1 cellular context compared by ENCODE assay signal in genomic region chr16:57802635-57803412, GRCh38.
A peak's percentile ranks its signal among the peaks of the same experiment; 100 is the strongest.
TF ChIP-seq lines count a peak whose summit lies in the region.

No MANE protein-coding gene starts in this region.

TF ChIP-seq in HepG2, 621 proteins besides CTCF, POLR2A, EP300 and RAD21 (continued from another document and continues in another):
- TF ChIP-seq NCOA2 (CRISPR knock-in tag; IDR thresholded peaks at IDR 0.05) (peak; percentile 12; the same call in 1 of the 2 replicates), NR2F1 (CRISPR knock-in tag; IDR thresholded peaks at IDR 0.05) (no peak; a peak in 1 of 4 replicates), TOPORS (CRISPR knock-in tag; IDR thresholded peaks at IDR 0.05) (peak; percentile 95), PREB (CRISPR knock-in tag; IDR thresholded peaks at IDR 0.05) (no peak), ZBTB25 (CRISPR knock-in tag; IDR thresholded peaks at IDR 0.05) (no peak; the same call in 1 of the 2 replicates), ZMYM3 (CRISPR knock-in tag; IDR thresholded peaks at IDR 0.05) (peak; percentile 41), ZNF382 (CRISPR knock-in tag; IDR thresholded peaks at IDR 0.05; ENCODE audit: borderline replicate concordance) (no peak), KLF16 (CRISPR knock-in tag; IDR thresholded peaks at IDR 0.05) (peak in 1 of 2 experiments; percentile 64; a peak in 1 of 4 replicates), HBP1 (CRISPR knock-in tag; IDR thresholded peaks at IDR 0.05; ENCODE audit: low read depth) (peak; percentile 49; the same call in 1 of the 2 replicates), EED (CRISPR knock-in tag; IDR thresholded peaks at IDR 0.05) (peak; percentile 94), ZNF788 (CRISPR knock-in tag; IDR thresholded peaks at IDR 0.05; ENCODE audit: borderline replicate concordance) (peak; percentile 83), JUND (CRISPR knock-in tag; IDR thresholded peaks at IDR 0.05) (peak; percentile 72; the same call in 1 of the 2 replicates), ZNF354B (CRISPR knock-in tag; IDR thresholded peaks at IDR 0.05) (peak; percentile 95; the same call in 1 of the 2 replicates), MNT (IDR thresholded peaks at IDR 0.05) (peak; percentile 93), ESRRA (CRISPR knock-in tag; IDR thresholded peaks at IDR 0.05; ENCODE audit: low read depth) (peak; percentile 34; the same call in 1 of the 2 replicates), ZNF331 (CRISPR knock-in tag; IDR thresholded peaks at IDR 0.05) (no peak), GABPA (IDR thresholded peaks at IDR 0.05; ENCODE audit: low read depth, low read length) (no peak), GABPA (CRISPR knock-in tag; IDR thresholded peaks at IDR 0.05; ENCODE audit: low read depth) (no peak), NR2C2 (CRISPR knock-in tag; IDR thresholded peaks at IDR 0.05; ENCODE audit: borderline replicate concordance) (peak; percentile 35; the same call in 1 of the 2 replicates), GTF3A (CRISPR knock-in tag; conservative IDR thresholded peaks at IDR 0.05) (no peak), ATF2 (CRISPR knock-in tag; IDR thresholded peaks at IDR 0.05) (peak; percentile 43; the same call in 1 of the 2 replicates), BRF2 (CRISPR knock-in tag; IDR thresholded peaks at IDR 0.05) (peak; percentile 87), ZNF124 (CRISPR knock-in tag; IDR thresholded peaks at IDR 0.05) (0 out of 2 replicates have a peak, but pooled peaks have one; percentile 17), SP140L (CRISPR knock-in tag; IDR thresholded peaks at IDR 0.05; ENCODE audit: borderline replicate concordance) (no peak), MAZ (IDR thresholded peaks at IDR 0.05; ENCODE audit: borderline replicate concordance, low read depth, low read length) (no peak), MAZ (CRISPR knock-in tag; IDR thresholded peaks at IDR 0.05; ENCODE audit: low read depth) (peak; percentile 65; the same call in 1 of the 2 replicates), TCF12 (IDR thresholded peaks at IDR 0.05) (no peak), TCF12 (CRISPR knock-in tag; IDR thresholded peaks at IDR 0.05) (no peak), CENPT (CRISPR knock-in tag; IDR thresholded peaks at IDR 0.05; ENCODE audit: low read depth) (no peak), ZNF552 (CRISPR knock-in tag; IDR thresholded peaks at IDR 0.05; ENCODE audit: borderline replicate concordance) (peak; percentile 67; the same call in 1 of the 2 replicates), GZF1 (CRISPR knock-in tag; IDR thresholded peaks at IDR 0.05) (0 out of 2 replicates have a peak, but pooled peaks have one; percentile 56), GPN1 (CRISPR knock-in tag; IDR thresholded peaks at IDR 0.05; ENCODE audit: borderline replicate concordance) (no peak; the same call in 1 of the 2 replicates), ZNF296 (CRISPR knock-in tag; conservative IDR thresholded peaks at IDR 0.05) (0 out of 2 replicates have a peak, but pooled peaks have one; percentile 80), ZNF883 (CRISPR knock-in tag; IDR thresholded peaks at IDR 0.05; ENCODE audit: not compliant biosample characterization) (peak; percentile 94), ATF4 (CRISPR knock-in tag; IDR thresholded peaks at IDR 0.05) (peak in 1 of 2 experiments; percentile 52; a peak in 1 of 4 replicates), FOXK1 (CRISPR knock-in tag; IDR thresholded peaks at IDR 0.05; ENCODE audit: borderline replicate concordance, low read depth) (peak; percentile 45; the same call in 1 of the 2 replicates), AHR (CRISPR knock-in tag; IDR thresholded peaks at IDR 0.05) (peak; percentile 74; the same call in 1 of the 2 replicates), TP53 (CRISPR knock-in tag; conservative IDR thresholded peaks at IDR 0.05) (0 out of 2 replicates have a peak, but pooled peaks have one; percentile 33), KMT2B (CRISPR knock-in tag; IDR thresholded peaks at IDR 0.05) (peak; percentile 53), KDM6A (CRISPR knock-in tag; IDR thresholded peaks at IDR 0.05; ENCODE audit: low read depth) (no peak), MTF1 (CRISPR knock-in tag; IDR thresholded peaks at IDR 0.05) (no peak; the same call in 1 of the 2 replicates), CERS6 (CRISPR knock-in tag; IDR thresholded peaks at IDR 0.05) (0 out of 2 replicates have a peak, but pooled peaks have one; percentile 66), SCMH1 (CRISPR knock-in tag; IDR thresholded peaks at IDR 0.05; ENCODE audit: borderline replicate concordance) (no peak), ZNF660 (CRISPR knock-in tag; IDR thresholded peaks at IDR 0.05; ENCODE audit: borderline replicate concordance, low read depth) (no peak), HDAC2 (CRISPR knock-in tag; IDR thresholded peaks at IDR 0.05) (peak; percentile 52), ZNF180 (CRISPR knock-in tag; IDR thresholded peaks at IDR 0.05; ENCODE audit: borderline replicate concordance, low read depth) (no peak), NFE2L1 (CRISPR knock-in tag; IDR thresholded peaks at IDR 0.05; ENCODE audit: borderline replicate concordance) (peak; percentile 61), SP4 (CRISPR knock-in tag; IDR thresholded peaks at IDR 0.05) (peak; percentile 65; the same call in 1 of the 2 replicates), SKIL (CRISPR knock-in tag; IDR thresholded peaks at IDR 0.05; ENCODE audit: borderline replicate concordance) (peak; percentile 70; the same call in 1 of the 2 replicates), ZNF766 (CRISPR knock-in tag; IDR thresholded peaks at IDR 0.05; ENCODE audit: borderline replicate concordance) (0 out of 2 replicates have a peak, but pooled peaks have one; percentile 23), SIN3A (IDR thresholded peaks at IDR 0.05; ENCODE audit: borderline replicate concordance, low read depth, low read length) (0 out of 2 replicates have a peak, but pooled peaks have one; percentile 7), MZF1 (CRISPR knock-in tag; IDR thresholded peaks at IDR 0.05; ENCODE audit: borderline replicate concordance) (peak; percentile 50; the same call in 1 of the 2 replicates)
